ENCODE assay signal across 13 cellular contexts in genomic region chr11:109940816-109941215, GRCh38.
DNase-seq lines count a peak whose midpoint lies in the region; ATAC-seq, FAIRE-seq and TF ChIP-seq lines count a peak whose summit lies in the region.
"Had no signal": no experiment of that assay in that cellular context is flagged by ENCODE, and none has a peak within 500 bp of the region (broad histone marks: within the 10 kb centered on the region; RNA-seq: fewer than 3 reads in every experiment).

No MANE protein-coding gene starts in this region.

- DNase-seq in stimulated activated naive CD8-positive, alpha-beta T cell treated with anti-CD3 and anti-CD28 coated beads, Interleukin-15, Interleukin-2, amounts not matched to agents 100 U/mL and 50 U/mL, for 24 hours: no peak
- DNase-seq in RCC 7860 (ENCODE audit: low spot score) (peak; percentile 87), epithelial cell of prostate (ENCODE audit: low read depth, low spot score) (peak; percentile 84), SW 1271 (lab: John Stamatoyannopoulos, UW) (no peak), cardiac septum (ENCODE audit: low spot score) (no peak)
- DNase-seq in activated T-cell treated with anti-CD3 and anti-CD28 coated beads, Interleukin-2, amount 50 U/mL, for 4 hours: no peak
- no peak for DNase-seq in activated CD8-positive, alpha-beta T cell treated with anti-CD3 and anti-CD28 coated beads for 36 hours
- DNase-seq: activated gamma-delta T cell treated with Interleukin-2 at 50 U/mL for 16 hours; SJCRH30; stimulated activated CD4-positive, alpha-beta T cell treated with anti-CD3 and anti-CD28 coated beads, Interleukin-2, amount 100 ng/mL, for 48 hours had no signal

- FAIRE-seq in RCC 7860 (lab: Jason Lieb, UNC): peak; percentile 72

- POLR2A ChIA-PET in activated CD8-positive, alpha-beta T cell treated with anti-CD3 and anti-CD28 coated beads for 36 hours (lab: Charles Lee): no interaction called here

- peaks cover under 1% of the 10 kb centered on the region for H3K4me1 Mint-ChIP-seq in stimulated activated naive CD8-positive, alpha-beta T cell treated with anti-CD3 and anti-CD28 coated beads, Interleukin-15, Interleukin-2, amounts not matched to agents 100 ng/mL and 50 ng/mL, for 24 hours (ENCODE audit: low read depth)
- H3K4me1 Mint-ChIP-seq in activated T-cell treated with anti-CD3 and anti-CD28 coated beads, Interleukin-2, amount 50 U/mL, for 4 hours (ENCODE audit: low read depth): peaks cover under 1% of the 10 kb centered on the region
- H3K4me1 Mint-ChIP-seq in activated CD8-positive, alpha-beta T cell treated with anti-CD3 and anti-CD28 coated beads for 36 hours (ENCODE audit: low read depth): no peaks in the 10 kb centered on the region

- H3K27ac ChIP-seq in epithelial cell of prostate: no peak overlapping the region
- H3K27ac ChIP-seq: SJCRH30 had no signal

- no peak for TF ChIP-seq CTCF in activated CD8-positive, alpha-beta T cell treated with anti-CD3 and anti-CD28 coated beads for 36 hours (IDR thresholded peaks at IDR 0.05)

- H3K9me3 Mint-ChIP-seq in stimulated activated naive CD8-positive, alpha-beta T cell treated with anti-CD3 and anti-CD28 coated beads, Interleukin-15, Interleukin-2, amounts not matched to agents 100 ng/mL and 50 ng/mL, for 24 hours: no peaks in the 10 kb centered on the region
- no peaks in the 10 kb centered on the region for H3K9me3 Mint-ChIP-seq in activated T-cell treated with anti-CD3 and anti-CD28 coated beads, Interleukin-2, amount 50 U/mL, for 4 hours
- no peaks in the 10 kb centered on the region for H3K9me3 Mint-ChIP-seq in activated CD8-positive, alpha-beta T cell treated with anti-CD3 and anti-CD28 coated beads for 36 hours
- H3K9me3 Mint-ChIP-seq: mesothelial cell of epicardium had no signal

- ATAC-seq in stimulated activated naive CD8-positive, alpha-beta T cell treated with anti-CD3 and anti-CD28 coated beads, Interleukin-15, Interleukin-2, amounts not matched to agents 100 U/mL and 50 U/mL, for 24 hours: no peak
- no peak for ATAC-seq in activated T-cell treated with anti-CD3 and anti-CD28 coated beads, Interleukin-2, amount 50 U/mL, for 4 hours
- no peak for ATAC-seq in activated CD8-positive, alpha-beta T cell treated with anti-CD3 and anti-CD28 coated beads for 36 hours

- H3K36me3 Mint-ChIP-seq in stimulated activated naive CD8-positive, alpha-beta T cell treated with anti-CD3 and anti-CD28 coated beads, Interleukin-15, Interleukin-2, amounts not matched to agents 100 ng/mL and 50 ng/mL, for 24 hours (ENCODE audit: low read depth): no peaks in the 10 kb centered on the region
- H3K36me3 Mint-ChIP-seq in activated T-cell treated with anti-CD3 and anti-CD28 coated beads, Interleukin-2, amount 50 U/mL, for 4 hours (ENCODE audit: insufficient read depth): no peaks in the 10 kb centered on the region
- H3K36me3 Mint-ChIP-seq in activated CD8-positive, alpha-beta T cell treated with anti-CD3 and anti-CD28 coated beads for 36 hours (ENCODE audit: low read depth): no peaks in the 10 kb centered on the region
- H3K36me3 Mint-ChIP-seq: mesothelial cell of epicardium had no signal

- CTCF ChIA-PET in activated CD8-positive, alpha-beta T cell treated with anti-CD3 and anti-CD28 coated beads for 36 hours (lab: Charles Lee): interaction anchor here (1.2 kb wide), 1 partner anchor 10 kb away, joined by 4 read pairs; no protein-coding TSS in a partner anchor

- no peak overlapping the region for H3K4me3 Mint-ChIP-seq in stimulated activated naive CD8-positive, alpha-beta T cell treated with anti-CD3 and anti-CD28 coated beads, Interleukin-15, Interleukin-2, amounts not matched to agents 100 ng/mL and 50 ng/mL, for 24 hours
- H3K4me3 Mint-ChIP-seq in activated T-cell treated with anti-CD3 and anti-CD28 coated beads, Interleukin-2, amount 50 U/mL, for 4 hours: no peak overlapping the region
- no peak overlapping the region for H3K4me3 Mint-ChIP-seq in activated CD8-positive, alpha-beta T cell treated with anti-CD3 and anti-CD28 coated beads for 36 hours
- H3K4me3 Mint-ChIP-seq: B cell, mesothelial cell of epicardium had no signal

- H3K27me3 Mint-ChIP-seq in stimulated activated naive CD8-positive, alpha-beta T cell treated with anti-CD3 and anti-CD28 coated beads, Interleukin-15, Interleukin-2, amounts not matched to agents 100 ng/mL and 50 ng/mL, for 24 hours: peaks cover 32% of the 10 kb centered on the region
- peaks cover 17% of the 10 kb centered on the region for H3K27me3 Mint-ChIP-seq in activated T-cell treated with anti-CD3 and anti-CD28 coated beads, Interleukin-2, amount 50 U/mL, for 4 hours (ENCODE audit: low read depth)
- peaks cover 4% of the 10 kb centered on the region for H3K27me3 Mint-ChIP-seq in activated CD8-positive, alpha-beta T cell treated with anti-CD3 and anti-CD28 coated beads for 36 hours

- intact Hi-C loops in activated CD8-positive, alpha-beta T cell treated with anti-CD3 and anti-CD28 coated beads for 36 hours (cut with micrococcal nuclease): no loop called here
- intact Hi-C loops in cardiac septum (cut with DNase I): loop anchor here (10.0 kb wide), 1 partner anchor 264 kb away; no protein-coding TSS in a partner anchor

- peak overlapping the region; percentile 36 for H3K27ac Mint-ChIP-seq in stimulated activated naive CD8-positive, alpha-beta T cell treated with anti-CD3 and anti-CD28 coated beads, Interleukin-15, Interleukin-2, amounts not matched to agents 100 ng/mL and 50 ng/mL, for 24 hours
- H3K27ac Mint-ChIP-seq in activated CD8-positive, alpha-beta T cell treated with anti-CD3 and anti-CD28 coated beads for 36 hours: no peak overlapping the region
- H3K27ac Mint-ChIP-seq: B cell, mesothelial cell of epicardium had no signal

Comparison
In these comparisons a context has a peak if more than half of its experiments do, and no peak if none do; other contexts are left out.
1. DNase-seq: peak in RCC 7860 (single experiment) and epithelial cell of prostate (single experiment); none in stimulated activated naive CD8-positive, alpha-beta T cell treated with anti-CD3 and anti-CD28 coated beads, Interleukin-15, Interleukin-2, amounts not matched to agents 100 U/mL and 50 U/mL, for 24 hours (single experiment), SW 1271 (0 of 2), activated T-cell treated with anti-CD3 and anti-CD28 coated beads, Interleukin-2, amount 50 U/mL, for 4 hours (single experiment), activated CD8-positive, alpha-beta T cell treated with anti-CD3 and anti-CD28 coated beads for 36 hours (single experiment) and cardiac septum (single experiment).